Comparison of ENCODE assay signal across 8 cellular contexts in the genomic region with DNA sequence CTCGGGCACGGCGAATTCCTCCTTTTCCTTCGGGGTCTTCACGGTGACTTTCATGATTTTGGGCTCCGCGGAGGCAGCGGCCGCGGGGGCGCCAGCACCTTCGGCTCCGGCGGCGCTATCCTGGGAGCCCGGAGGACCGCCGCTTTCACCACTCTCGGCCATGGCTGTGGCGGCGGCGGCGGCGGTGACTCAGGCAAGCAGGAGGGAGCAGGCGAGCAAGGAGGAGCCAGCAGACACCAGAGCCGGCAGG. TPM values are rescaled to one million over a fixed set of nuclear protein-coding genes. Genes with fewer than 3 reads are reported as not detected.
DNase-seq lines count a peak whose midpoint lies in the region; ATAC-seq and TF ChIP-seq lines count a peak whose summit lies in the region.

No MANE protein-coding gene starts in this region.

- peak overlapping the region; percentile 96 to 100 (median 99) for H3K4me3 Mint-ChIP-seq in IgD-negative memory B cell
- H3K4me3 Mint-ChIP-seq in activated T-cell treated with anti-CD3 and anti-CD28 coated beads, Interleukin-2, amount 50 U/mL, for 24 hours = peak overlapping the region; percentile 84

- no peak for DNase-seq in GM12864 (ENCODE audit: low read depth)
- no peak for DNase-seq in activated T-cell treated with anti-CD3 and anti-CD28 coated beads, Interleukin-2, amount 50 U/mL, for 24 hours
- DNase-seq in foreskin keratinocyte = peak in 1 of 2 donors; percentile 85
- no peak for DNase-seq in H4 (ENCODE audit: low spot score)
- DNase-seq in NCI-H1436 treated with DMSO at 0.1 percent for 48 hours (lab: John Stamatoyannopoulos, UW) = no peak

- H3K27me3 ChIP-seq in foreskin keratinocyte (no peaks in the 10 kb centered on the region), rectal smooth muscle tissue (ENCODE audit: control insufficient read depth, insufficient read depth, low read length) (no peaks in the 10 kb centered on the region)

- peak overlapping the region; percentile 98 to 100 (median 99) for H3K27ac Mint-ChIP-seq in IgD-negative memory B cell
- H3K27ac Mint-ChIP-seq in activated T-cell treated with anti-CD3 and anti-CD28 coated beads, Interleukin-2, amount 50 U/mL, for 24 hours = peak overlapping the region; percentile 100

- peak overlapping the region; percentile 100 for H3K9ac ChIP-seq in rectal smooth muscle tissue (ENCODE audit: low read length)

- TF ChIP-seq CTCF in GM12864 (IDR thresholded peaks at IDR 0.05; ENCODE audit: low read depth, low read length, missing control alignments) (no peak), foreskin keratinocyte (conservative IDR thresholded peaks at IDR 0.05) (no peak)

- peaks cover 2% of the 10 kb centered on the region for H3K27me3 Mint-ChIP-seq in IgD-negative memory B cell
- no peaks in the 10 kb centered on the region for H3K27me3 Mint-ChIP-seq in activated T-cell treated with anti-CD3 and anti-CD28 coated beads, Interleukin-2, amount 50 U/mL, for 24 hours

- H3K4me1 Mint-ChIP-seq in IgD-negative memory B cell = peaks cover 30 to 33% (median 33%) of the 10 kb centered on the region in 3 donors
- H3K4me1 Mint-ChIP-seq in activated T-cell treated with anti-CD3 and anti-CD28 coated beads, Interleukin-2, amount 50 U/mL, for 24 hours (ENCODE audit: low read depth) = peaks cover 49% of the 10 kb centered on the region

- H3K4me3 ChIP-seq in GM12864 (ENCODE audit: low read depth, low read length) (peak overlapping the region; percentile 87), rectal smooth muscle tissue (ENCODE audit: low read length) (peak overlapping the region; percentile 99)

- ATAC-seq in GM21737 (IDR thresholded peaks at IDR 0.05; ENCODE audit: unreplicated experiment) (peak; percentile 38), foreskin keratinocyte (peak; percentile 93)

- H3K4me1 ChIP-seq in foreskin keratinocyte (peaks cover 6% of the 10 kb centered on the region), rectal smooth muscle tissue (ENCODE audit: control insufficient read depth, insufficient read depth, low read length) (peaks cover 17% of the 10 kb centered on the region)

- H3K36me3 ChIP-seq in rectal smooth muscle tissue (ENCODE audit: control insufficient read depth, insufficient read depth, low read length) = no peaks in the 10 kb centered on the region

- H3K36me3 Mint-ChIP-seq in IgD-negative memory B cell = no peaks in the 10 kb centered on the region
- H3K36me3 Mint-ChIP-seq in activated T-cell treated with anti-CD3 and anti-CD28 coated beads, Interleukin-2, amount 50 U/mL, for 24 hours (ENCODE audit: low read depth) = peaks cover 48% of the 10 kb centered on the region

- no peaks in the 10 kb centered on the region for H3K9me3 Mint-ChIP-seq in IgD-negative memory B cell
- no peaks in the 10 kb centered on the region for H3K9me3 Mint-ChIP-seq in activated T-cell treated with anti-CD3 and anti-CD28 coated beads, Interleukin-2, amount 50 U/mL, for 24 hours

- H3K27ac ChIP-seq in foreskin keratinocyte (peak overlapping the region; percentile 99), rectal smooth muscle tissue (ENCODE audit: low read depth, low read length) (peak overlapping the region; percentile 99)

RNA-seq across cellular contexts. Expression of gene UBQLN1, which starts 0.3 kb away (rescaled TPM):
- 76.6 TPM for polyA plus RNA-seq in IgD-negative memory B cell
- 97.1 and 99.7 TPM in 2 replicates for total RNA-seq in foreskin keratinocyte
- 36.9 and 45.7 TPM in 2 replicates for polyA plus RNA-seq in foreskin keratinocyte
- total RNA-seq in H4 (2014; rRNA removed; shearing (Covaris generic)) = 89.6 and 94.6 TPM in 2 replicates
